Comparison of ENCODE assay signal across 27 cellular contexts in the genomic region with DNA sequence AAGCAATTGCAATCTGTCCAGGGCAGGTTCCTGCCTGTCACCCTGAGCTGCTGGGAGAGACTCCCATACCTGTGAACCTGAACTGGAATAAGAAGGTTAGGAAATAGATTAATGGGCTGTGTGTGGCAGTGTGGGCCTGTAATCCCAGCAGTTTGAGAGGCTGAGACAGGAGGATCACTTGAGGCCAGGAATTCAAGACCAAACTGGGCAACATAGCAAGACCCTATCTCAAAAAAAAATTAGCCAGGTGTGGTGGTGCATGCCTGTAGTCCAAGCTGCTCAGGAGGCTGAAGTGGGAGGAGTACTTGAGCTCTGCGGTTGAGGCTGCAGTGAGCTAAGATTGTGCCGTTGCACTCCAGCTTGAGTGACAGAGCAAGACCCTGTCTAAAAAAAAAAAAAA.
DNase-seq lines count a peak whose midpoint lies in the region; ATAC-seq and TF ChIP-seq lines count a peak whose summit lies in the region.
"Had no signal": no experiment of that assay in that cellular context is flagged by ENCODE, and none has a peak within 500 bp of the region (broad histone marks: within the 10 kb centered on the region; RNA-seq: fewer than 3 reads in every experiment).

No MANE protein-coding gene starts in this region.

- no peak for TF ChIP-seq CTCF in WTC11 (IDR thresholded peaks at IDR 0.05)

- no peaks in the 10 kb centered on the region for H3K27me3 Mint-ChIP-seq in activated naive CD4-positive, alpha-beta T cell treated with anti-CD3 and anti-CD28 coated beads, Interleukin-2, amount 10 ng/mL, durations not matched to agents 7 days and 5 days
- H3K27me3 Mint-ChIP-seq in WTC11 (ENCODE audit: low read depth) = no peaks in the 10 kb centered on the region
- H3K27me3 Mint-ChIP-seq: B cell; CD4-positive, alpha-beta T cell; CD4-positive, CD25-positive, alpha-beta regulatory T cell had no signal

- H3K4me3 Mint-ChIP-seq in activated naive CD4-positive, alpha-beta T cell treated with anti-CD3 and anti-CD28 coated beads, Interleukin-2, amount 10 ng/mL, durations not matched to agents 7 days and 5 days = no peak overlapping the region
- no peak overlapping the region for H3K4me3 Mint-ChIP-seq in WTC11
- H3K4me3 Mint-ChIP-seq: B cell; CD14-positive monocyte; CD4-positive, alpha-beta memory T cell; CD4-positive, alpha-beta T cell; CD4-positive, CD25-positive, alpha-beta regulatory T cell; CD8-positive, alpha-beta memory T cell; CD8-positive, alpha-beta T cell had no signal

- POLR2A ChIA-PET in WTC11 (lab: Charles Lee) = no interaction called here

- ATAC-seq in activated naive CD4-positive, alpha-beta T cell treated with anti-CD3 and anti-CD28 coated beads, Interleukin-2, amount 50 U/mL, for 72 hours = no peak
- ATAC-seq in WTC11 = no peak
- ATAC-seq: A549; CD8-positive, alpha-beta T cell had no signal

- peak overlapping the region; percentile 54 for H3K27ac Mint-ChIP-seq in activated naive CD4-positive, alpha-beta T cell treated with anti-CD3 and anti-CD28 coated beads, Interleukin-2, amount 10 ng/mL, durations not matched to agents 7 days and 5 days
- no peak overlapping the region for H3K27ac Mint-ChIP-seq in activated naive CD4-positive, alpha-beta T cell treated with anti-CD3 and anti-CD28 coated beads, Interleukin-2, amount 50 U/mL, for 72 hours
- no peak overlapping the region for H3K27ac Mint-ChIP-seq in WTC11
- H3K27ac Mint-ChIP-seq: B cell; CD14-positive monocyte; CD4-positive, alpha-beta memory T cell; CD4-positive, alpha-beta T cell; CD4-positive, CD25-positive, alpha-beta regulatory T cell; CD8-positive, alpha-beta memory T cell; CD8-positive, alpha-beta T cell had no signal

- H3K9me3 Mint-ChIP-seq in activated naive CD4-positive, alpha-beta T cell treated with anti-CD3 and anti-CD28 coated beads, Interleukin-2, amount 10 ng/mL, durations not matched to agents 7 days and 5 days = no peaks in the 10 kb centered on the region
- peaks cover 0 to 4% of the 10 kb centered on the region in 2 donors for H3K9me3 Mint-ChIP-seq in activated naive CD4-positive, alpha-beta T cell treated with anti-CD3 and anti-CD28 coated beads, Interleukin-2, amount 50 U/mL, for 72 hours
- H3K9me3 Mint-ChIP-seq in WTC11 = peaks cover 10% of the 10 kb centered on the region
- H3K9me3 Mint-ChIP-seq: CD4-positive, alpha-beta memory T cell; CD4-positive, alpha-beta T cell; CD8-positive, alpha-beta memory T cell; CD8-positive, alpha-beta T cell had no signal

- no peaks in the 10 kb centered on the region for H3K36me3 Mint-ChIP-seq in activated naive CD4-positive, alpha-beta T cell treated with anti-CD3 and anti-CD28 coated beads, Interleukin-2, amount 10 ng/mL, durations not matched to agents 7 days and 5 days
- no peaks in the 10 kb centered on the region for H3K36me3 Mint-ChIP-seq in activated naive CD4-positive, alpha-beta T cell treated with anti-CD3 and anti-CD28 coated beads, Interleukin-2, amount 50 U/mL, for 72 hours
- peaks cover 9% of the 10 kb centered on the region for H3K36me3 Mint-ChIP-seq in WTC11
- H3K36me3 Mint-ChIP-seq: CD14-positive monocyte; CD4-positive, alpha-beta memory T cell; CD4-positive, CD25-positive, alpha-beta regulatory T cell; CD8-positive, alpha-beta memory T cell; CD8-positive, alpha-beta T cell had no signal

- CTCF ChIA-PET in activated naive CD4-positive, alpha-beta T cell treated with anti-CD3 and anti-CD28 coated beads, Interleukin-2, amount 10 ng/mL, durations not matched to agents 7 days and 5 days (lab: Charles Lee) = no interaction called here
- CTCF ChIA-PET in WTC11 (lab: Charles Lee) = no interaction called here

- H3K4me1 Mint-ChIP-seq in activated naive CD4-positive, alpha-beta T cell treated with anti-CD3 and anti-CD28 coated beads, Interleukin-2, amount 10 ng/mL, durations not matched to agents 7 days and 5 days = no peaks in the 10 kb centered on the region
- H3K4me1 Mint-ChIP-seq in WTC11 = peaks cover 14% of the 10 kb centered on the region
- H3K4me1 Mint-ChIP-seq: B cell; CD14-positive monocyte; CD4-positive, alpha-beta memory T cell; CD4-positive, CD25-positive, alpha-beta regulatory T cell; CD8-positive, alpha-beta memory T cell had no signal

- DNase-seq in activated naive CD4-positive, alpha-beta T cell treated with anti-CD3 and anti-CD28 coated beads, Interleukin-2, amount 10 ng/mL, durations not matched to agents 7 days and 5 days = no peak
- no peak for DNase-seq in activated naive CD4-positive, alpha-beta T cell treated with anti-CD3 and anti-CD28 coated beads, Interleukin-2, amount 50 U/mL, for 72 hours (ENCODE audit: low spot score in 2 of 2)
- DNase-seq in WTC11 (ENCODE audit: low spot score) = no peak
- no peak for DNase-seq in dermis blood vessel endothelial cell
- DNase-seq: 8988T; ACHN; AML-193; BE2C; C1 segment of cervical spinal cord; Caco-2; Calu3; CD4-positive, alpha-beta memory T cell; CD4-positive, alpha-beta T cell; CD4-positive, CD25-positive, alpha-beta regulatory T cell; CD8-positive, alpha-beta memory T cell; CD8-positive, alpha-beta T cell; COR-L47; DMS 273 treated with DMSO at 0.1 percent for 48 hours; DMS153; DMS53; DMS79; DMS79 treated with DMSO at 0.1 percent for 48 hours; DND-41; EL had no signal

TF ChIP-seq in WTC11, 78 proteins besides CTCF, POLR2A, EP300 and RAD21:
- TF ChIP-seq ZNF671 (CRISPR knock-in tag; IDR thresholded peaks at IDR 0.05) = no peak
- peak; percentile 97 for TF ChIP-seq ZNF121 (CRISPR knock-in tag; IDR thresholded peaks at IDR 0.05)
TF ChIP-seq in WTC11: peak in this region for 1.
